ENCODE assay signal across 22 cellular contexts in genomic region chr10:30351502-30351901, GRCh38.
"Had no signal": no experiment of that assay in that cellular context is flagged by ENCODE, and none has a peak within 500 bp of the region (broad histone marks: within the 10 kb centered on the region; RNA-seq: fewer than 3 reads in every experiment).

No MANE protein-coding gene starts in this region.

- H3K27me3 ChIP-seq: MG63, SJSA1 had no signal

- H3K27ac ChIP-seq: SJSA1, SK-N-MC had no signal

- DNase-seq: Karpas-422, KG1, MG63, NCI-H1092, NCI-H1105 treated with DMSO at 0.1 percent for 48 hours, NCI-H1417 treated with DMSO at 0.1 percent for 48 hours, NCI-H146, NCI-H1694 treated with DMSO at 0.1 percent for 48 hours, NCI-H1930, NCI-H2081, NCI-H2107, NCI-H226, NCI-H446, NCI-H510A, NCI-H524 treated with DMSO at 0.1 percent for 48 hours, NCI-H69, NCI-H774, Right ventricle myocardium superior, RPMI8226, SIG-M5 had no signal

- H3K9me3 ChIP-seq: MG63, SJSA1 had no signal
